Comparison of ENCODE assay signal across 8 cellular contexts in the genomic region with DNA sequence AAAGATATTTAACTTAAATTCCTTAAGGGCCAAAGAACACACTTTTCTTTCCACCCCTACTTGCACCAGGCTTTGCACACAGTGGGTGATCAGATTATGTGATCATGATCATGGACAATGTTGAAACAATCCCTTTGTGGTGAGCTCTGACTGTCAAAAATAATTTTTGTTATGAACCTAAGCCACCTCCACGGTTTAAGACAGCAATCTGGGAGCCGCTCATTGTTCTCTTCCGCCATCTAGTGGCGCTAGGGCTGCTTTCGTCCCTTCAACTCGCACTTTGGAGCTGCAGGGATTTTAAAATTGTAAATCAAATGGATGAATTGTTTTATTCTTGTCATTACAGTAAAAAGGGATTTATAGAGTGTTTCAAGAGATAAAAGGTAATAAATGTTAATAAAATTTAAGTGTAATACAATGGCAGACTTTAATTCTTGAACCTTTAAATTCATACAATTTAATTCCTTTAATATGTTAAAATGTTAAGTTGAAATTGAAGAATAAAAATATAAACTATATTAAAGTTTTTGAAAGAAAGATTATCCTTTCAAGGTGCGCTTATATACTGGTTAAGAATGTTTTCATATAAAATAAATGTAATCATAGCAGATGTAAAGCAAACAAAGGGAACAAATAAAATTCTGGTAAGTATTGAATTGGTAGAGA. TPM values are rescaled to one million over a fixed set of nuclear protein-coding genes. Genes with fewer than 3 reads are reported as not detected.
DNase-seq lines count a peak whose midpoint lies in the region; FAIRE-seq and TF ChIP-seq lines count a peak whose summit lies in the region.

No MANE protein-coding gene starts in this region.

- peak; percentile 95 for TF ChIP-seq CTCF in MM.1S (IDR thresholded peaks at IDR 0.05; ENCODE audit: low read length)
- peak; percentile 97 for TF ChIP-seq CTCF in type B pancreatic cell (conservative IDR thresholded peaks at IDR 0.05)

- H3K4me1 ChIP-seq in HAP-1 (no peaks in the 10 kb centered on the region), MM.1S (ENCODE audit: low read length) (no peaks in the 10 kb centered on the region)

- H3K4me1 Mint-ChIP-seq in type B pancreatic cell (ENCODE audit: unreplicated experiment): no peaks in the 10 kb centered on the region

- H2AFZ ChIP-seq in MM.1S (ENCODE audit: low read length): peak overlapping the region; percentile 38; the same call in 1 of the 2 replicates

- no peaks in the 10 kb centered on the region for H3K9me3 ChIP-seq in HAP-1
- no peaks in the 10 kb centered on the region for H3K9me3 ChIP-seq in MM.1S (replicated peaks; ENCODE audit: insufficient read depth, low read length)

- no peaks in the 10 kb centered on the region for H3K79me2 ChIP-seq in MM.1S (ENCODE audit: low read length)

- H3K27ac ChIP-seq in MM.1S (ENCODE audit: low read length): no peak overlapping the region

- H3K27me3 ChIP-seq in HAP-1 (ENCODE audit: low read depth) (no peaks in the 10 kb centered on the region), MM.1S (replicated peaks; ENCODE audit: insufficient read depth, low read length) (no peaks in the 10 kb centered on the region)

- no peak overlapping the region for H3K27ac Mint-ChIP-seq in type B pancreatic cell

- H3K9me3 Mint-ChIP-seq in type B pancreatic cell: no peaks in the 10 kb centered on the region

- no peak overlapping the region for H3K4me3 Mint-ChIP-seq in type B pancreatic cell

- no peaks in the 10 kb centered on the region for H3K27me3 Mint-ChIP-seq in type B pancreatic cell

- H3F3A ChIP-seq in MM.1S (ENCODE audit: insufficient read depth, low read length): no peaks in the 10 kb centered on the region

- no peaks in the 10 kb centered on the region for H3K36me3 Mint-ChIP-seq in type B pancreatic cell

- H4K20me1 ChIP-seq in MM.1S (ENCODE audit: insufficient read depth, low read length): no peaks in the 10 kb centered on the region

- in situ Hi-C loops in HAP-1 (cut with MboI; ENCODE audit: low sequenced_read_pairs): loop anchor here (25.0 kb wide), 1 partner anchor 857 kb away; no protein-coding TSS in a partner anchor

- H3K4me3 ChIP-seq in HAP-1 (no peak overlapping the region), MM.1S (ENCODE audit: low read length) (peak overlapping the region; percentile 37; the same call in 1 of the 2 replicates)

- 0 out of 2 replicates have a peak overlapping the region, but pooled peaks have one; percentile 22 for H3K4me2 ChIP-seq in MM.1S (ENCODE audit: low read depth, low read length)

- H3K9ac ChIP-seq in MM.1S (ENCODE audit: low read length): no peak overlapping the region

- H3K9me2 ChIP-seq in MM.1S (replicated peaks; ENCODE audit: insufficient read depth, low read length): no peaks in the 10 kb centered on the region

- FAIRE-seq in frontal cortex (lab: Jason Lieb, UNC): peak; percentile 88

- H3K36me3 ChIP-seq in HAP-1 (replicated peaks) (no peaks in the 10 kb centered on the region), MM.1S (replicated peaks; ENCODE audit: insufficient read depth, low read length) (no peaks in the 10 kb centered on the region)

- peak; percentile 34 for DNase-seq in GM04504 (ENCODE audit: low read depth)
- peak; percentile 68 to 83 for DNase-seq in HAP-1 (ENCODE audit: low spot score in 2 of 2)
- peak; percentile 79 for DNase-seq in MM.1S
- peak; percentile 84 for DNase-seq in SHP77 treated with DMSO at 0.1 percent for 48 hours (lab: John Stamatoyannopoulos, UW)
- DNase-seq in activated effector memory CD4-positive, alpha-beta T cell treated with Interleukin-2 at 50 U/mL for 16 hours: peak; percentile 43
- peak; percentile 8 to 40 for DNase-seq in frontal cortex (ENCODE audit: low spot score in 2 of 2)
- peak; percentile 54 for DNase-seq in pons (ENCODE audit: low spot score)
- DNase-seq in type B pancreatic cell (ENCODE audit: extremely low spot score, unreplicated experiment): peak; percentile 73

RNA-seq across cellular contexts. Expression of a gene that starts 45.3 kb away (rescaled TPM):
- total RNA-seq in frontal cortex (62.4 TPM), type B pancreatic cell (ENCODE audit: low replicate concordance) (5.6 and 6.0 TPM in 2 replicates)

Comparison
In these comparisons a context has a peak if more than half of its experiments do, and no peak if none do; other contexts are left out.
1. DNase-seq: peak in every context shown above with its lines; median percentile 84 in SHP77 treated with DMSO at 0.1 percent for 48 hours; 79 in MM.1S; 76 in HAP-1; 73 in type B pancreatic cell; 54 in pons; 43 in activated effector memory CD4-positive, alpha-beta T cell treated with Interleukin-2 at 50 U/mL for 16 hours; 34 in GM04504; 24 in frontal cortex.